In the genomic region with DNA sequence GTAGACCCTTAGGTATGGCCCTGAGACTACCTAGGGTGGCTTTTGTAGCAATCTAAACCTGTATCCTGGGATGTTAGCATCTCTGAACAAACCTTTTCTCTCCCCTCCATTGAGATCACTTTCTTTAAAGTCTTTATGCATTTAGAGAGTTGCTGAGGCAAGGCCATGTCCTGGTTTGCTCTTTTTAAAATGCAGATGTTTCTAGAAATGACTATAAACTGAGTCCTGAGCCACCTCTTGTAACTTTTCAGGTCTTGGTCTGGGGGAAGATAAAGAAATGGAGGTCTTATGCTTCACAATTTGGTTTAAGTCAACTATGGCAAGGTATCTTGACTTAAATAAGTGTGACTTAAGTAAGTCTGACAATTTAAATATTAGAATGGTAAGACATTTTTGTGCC, we compare ENCODE assay signal across 3 cellular contexts.
A peak's percentile ranks its signal among the peaks of the same experiment; 100 is the strongest.
TF ChIP-seq lines count a peak whose summit lies in the region.

No MANE protein-coding gene starts in this region.

TF ChIP-seq in SK-N-SH treated with all-trans-retinoic acid at 6 μM for 48 hours, 23 proteins besides CTCF, POLR2A, EP300 and RAD21 (continued from another document):
- TF ChIP-seq, protein P1, sequence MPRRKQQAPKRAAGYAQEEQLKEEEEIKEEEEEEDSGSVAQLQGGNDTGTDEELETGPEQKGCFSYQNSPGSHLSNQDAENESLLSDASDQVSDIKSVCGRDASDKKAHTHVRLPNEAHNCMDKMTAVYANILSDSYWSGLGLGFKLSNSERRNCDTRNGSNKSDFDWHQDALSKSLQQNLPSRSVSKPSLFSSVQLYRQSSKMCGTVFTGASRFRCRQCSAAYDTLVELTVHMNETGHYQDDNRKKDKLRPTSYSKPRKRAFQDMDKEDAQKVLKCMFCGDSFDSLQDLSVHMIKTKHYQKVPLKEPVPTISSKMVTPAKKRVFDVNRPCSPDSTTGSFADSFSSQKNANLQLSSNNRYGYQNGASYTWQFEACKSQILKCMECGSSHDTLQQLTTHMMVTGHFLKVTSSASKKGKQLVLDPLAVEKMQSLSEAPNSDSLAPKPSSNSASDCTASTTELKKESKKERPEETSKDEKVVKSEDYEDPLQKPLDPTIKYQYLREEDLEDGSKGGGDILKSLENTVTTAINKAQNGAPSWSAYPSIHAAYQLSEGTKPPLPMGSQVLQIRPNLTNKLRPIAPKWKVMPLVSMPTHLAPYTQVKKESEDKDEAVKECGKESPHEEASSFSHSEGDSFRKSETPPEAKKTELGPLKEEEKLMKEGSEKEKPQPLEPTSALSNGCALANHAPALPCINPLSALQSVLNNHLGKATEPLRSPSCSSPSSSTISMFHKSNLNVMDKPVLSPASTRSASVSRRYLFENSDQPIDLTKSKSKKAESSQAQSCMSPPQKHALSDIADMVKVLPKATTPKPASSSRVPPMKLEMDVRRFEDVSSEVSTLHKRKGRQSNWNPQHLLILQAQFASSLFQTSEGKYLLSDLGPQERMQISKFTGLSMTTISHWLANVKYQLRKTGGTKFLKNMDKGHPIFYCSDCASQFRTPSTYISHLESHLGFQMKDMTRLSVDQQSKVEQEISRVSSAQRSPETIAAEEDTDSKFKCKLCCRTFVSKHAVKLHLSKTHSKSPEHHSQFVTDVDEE (CRISPR knock-in tag; IDR thresholded peaks at IDR 0.05): no peak
- no peak for TF ChIP-seq SNAI2 (CRISPR knock-in tag; IDR thresholded peaks at IDR 0.05)
- 0 out of 2 replicates have a peak, but pooled peaks have one; percentile 25 for TF ChIP-seq ZNF70 (CRISPR knock-in tag; IDR thresholded peaks at IDR 0.05)
- no peak for TF ChIP-seq TCF4 (CRISPR knock-in tag; IDR thresholded peaks at IDR 0.05; ENCODE audit: borderline replicate concordance)
- no peak for TF ChIP-seq ZFP3 (CRISPR knock-in tag; IDR thresholded peaks at IDR 0.05)
TF ChIP-seq in SK-N-SH treated with all-trans-retinoic acid at 6 μM for 48 hours: peak in this region for 1.

TF ChIP-seq in SK-N-SH, 30 proteins besides CTCF, POLR2A, EP300 and RAD21 (continued from another document):
- no peak for TF ChIP-seq FOXJ3 (CRISPR knock-in tag; IDR thresholded peaks at IDR 0.05)
- TF ChIP-seq, protein P2, sequence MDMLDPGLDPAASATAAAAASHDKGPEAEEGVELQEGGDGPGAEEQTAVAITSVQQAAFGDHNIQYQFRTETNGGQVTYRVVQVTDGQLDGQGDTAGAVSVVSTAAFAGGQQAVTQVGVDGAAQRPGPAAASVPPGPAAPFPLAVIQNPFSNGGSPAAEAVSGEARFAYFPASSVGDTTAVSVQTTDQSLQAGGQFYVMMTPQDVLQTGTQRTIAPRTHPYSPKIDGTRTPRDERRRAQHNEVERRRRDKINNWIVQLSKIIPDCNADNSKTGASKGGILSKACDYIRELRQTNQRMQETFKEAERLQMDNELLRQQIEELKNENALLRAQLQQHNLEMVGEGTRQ (IDR thresholded peaks at IDR 0.05; ENCODE audit: borderline replicate concordance, low read depth, low read length): no peak
- TF ChIP-seq RXRA (IDR thresholded peaks at IDR 0.05; ENCODE audit: borderline replicate concordance, low read depth): no peak
- TF ChIP-seq, protein P3, sequence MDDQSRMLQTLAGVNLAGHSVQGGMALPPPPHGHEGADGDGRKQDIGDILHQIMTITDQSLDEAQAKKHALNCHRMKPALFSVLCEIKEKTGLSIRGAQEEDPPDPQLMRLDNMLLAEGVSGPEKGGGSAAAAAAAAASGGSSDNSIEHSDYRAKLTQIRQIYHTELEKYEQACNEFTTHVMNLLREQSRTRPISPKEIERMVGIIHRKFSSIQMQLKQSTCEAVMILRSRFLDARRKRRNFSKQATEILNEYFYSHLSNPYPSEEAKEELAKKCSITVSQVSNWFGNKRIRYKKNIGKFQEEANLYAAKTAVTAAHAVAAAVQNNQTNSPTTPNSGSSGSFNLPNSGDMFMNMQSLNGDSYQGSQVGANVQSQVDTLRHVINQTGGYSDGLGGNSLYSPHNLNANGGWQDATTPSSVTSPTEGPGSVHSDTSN (IDR thresholded peaks at IDR 0.05): no peak
- no peak for TF ChIP-seq GABPA (IDR thresholded peaks at IDR 0.05; ENCODE audit: low read depth)
- no peak for TF ChIP-seq TEAD4 (IDR thresholded peaks at IDR 0.05; ENCODE audit: borderline replicate concordance, insufficient read depth)
- TF ChIP-seq, protein P4, sequence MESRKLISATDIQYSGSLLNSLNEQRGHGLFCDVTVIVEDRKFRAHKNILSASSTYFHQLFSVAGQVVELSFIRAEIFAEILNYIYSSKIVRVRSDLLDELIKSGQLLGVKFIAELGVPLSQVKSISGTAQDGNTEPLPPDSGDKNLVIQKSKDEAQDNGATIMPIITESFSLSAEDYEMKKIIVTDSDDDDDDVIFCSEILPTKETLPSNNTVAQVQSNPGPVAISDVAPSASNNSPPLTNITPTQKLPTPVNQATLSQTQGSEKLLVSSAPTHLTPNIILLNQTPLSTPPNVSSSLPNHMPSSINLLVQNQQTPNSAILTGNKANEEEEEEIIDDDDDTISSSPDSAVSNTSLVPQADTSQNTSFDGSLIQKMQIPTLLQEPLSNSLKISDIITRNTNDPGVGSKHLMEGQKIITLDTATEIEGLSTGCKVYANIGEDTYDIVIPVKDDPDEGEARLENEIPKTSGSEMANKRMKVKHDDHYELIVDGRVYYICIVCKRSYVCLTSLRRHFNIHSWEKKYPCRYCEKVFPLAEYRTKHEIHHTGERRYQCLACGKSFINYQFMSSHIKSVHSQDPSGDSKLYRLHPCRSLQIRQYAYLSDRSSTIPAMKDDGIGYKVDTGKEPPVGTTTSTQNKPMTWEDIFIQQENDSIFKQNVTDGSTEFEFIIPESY (IDR thresholded peaks at IDR 0.05; ENCODE audit: borderline replicate concordance, low read depth): no peak

TF ChIP-seq in GM12878, 131 proteins besides CTCF, POLR2A, EP300 and RAD21 (continued from another document):
- TF ChIP-seq, protein P5, sequence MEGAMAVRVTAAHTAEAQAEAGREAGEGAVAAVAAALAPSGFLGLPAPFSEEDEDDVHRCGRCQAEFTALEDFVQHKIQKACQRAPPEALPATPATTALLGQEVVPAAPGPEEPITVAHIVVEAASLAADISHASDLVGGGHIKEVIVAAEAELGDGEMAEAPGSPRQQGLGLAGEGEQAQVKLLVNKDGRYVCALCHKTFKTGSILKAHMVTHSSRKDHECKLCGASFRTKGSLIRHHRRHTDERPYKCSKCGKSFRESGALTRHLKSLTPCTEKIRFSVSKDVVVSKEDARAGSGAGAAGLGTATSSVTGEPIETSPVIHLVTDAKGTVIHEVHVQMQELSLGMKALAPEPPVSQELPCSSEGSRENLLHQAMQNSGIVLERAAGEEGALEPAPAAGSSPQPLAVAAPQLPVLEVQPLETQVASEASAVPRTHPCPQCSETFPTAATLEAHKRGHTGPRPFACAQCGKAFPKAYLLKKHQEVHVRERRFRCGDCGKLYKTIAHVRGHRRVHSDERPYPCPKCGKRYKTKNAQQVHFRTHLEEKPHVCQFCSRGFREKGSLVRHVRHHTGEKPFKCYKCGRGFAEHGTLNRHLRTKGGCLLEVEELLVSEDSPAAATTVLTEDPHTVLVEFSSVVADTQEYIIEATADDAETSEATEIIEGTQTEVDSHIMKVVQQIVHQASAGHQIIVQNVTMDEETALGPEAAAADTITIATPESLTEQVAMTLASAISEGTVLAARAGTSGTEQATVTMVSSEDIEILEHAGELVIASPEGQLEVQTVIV (IDR thresholded peaks at IDR 0.05; ENCODE audit: borderline replicate concordance, partially characterized antibody): no peak
- 0 out of 2 replicates have a peak, but pooled peaks have one; percentile 42 for TF ChIP-seq IRF4 (IDR thresholded peaks at IDR 0.05; ENCODE audit: low read depth, low read length)
- no peak for TF ChIP-seq POLR2AphosphoS5 (IDR thresholded peaks at IDR 0.05; ENCODE audit: low read length)
- peak; percentile 82 for TF ChIP-seq JUNB (IDR thresholded peaks at IDR 0.05)
- TF ChIP-seq PAX5 (IDR thresholded peaks at IDR 0.05; ENCODE audit: borderline replicate concordance, low read depth, low read length): no peak
